ENCODE assay signal across 15 cellular contexts in genomic region chr15:29140475-29141172, GRCh38.
DNase-seq lines count a peak whose midpoint lies in the region; ATAC-seq, FAIRE-seq and TF ChIP-seq lines count a peak whose summit lies in the region.
"Had no signal": no experiment of that assay in that cellular context is flagged by ENCODE, and none has a peak within 500 bp of the region (broad histone marks: within the 10 kb centered on the region; RNA-seq: fewer than 3 reads in every experiment).

No MANE protein-coding gene starts in this region.

- CTCF ChIA-PET in mammary epithelial cell (lab: Charles Lee; ENCODE audit: low non-redundant PET) = no interaction called here

- peaks cover 26% of the 10 kb centered on the region for H3K4me1 Mint-ChIP-seq in astrocyte (ENCODE audit: low read depth, unreplicated experiment)

- TF ChIP-seq POLR2A in breast epithelium (IDR thresholded peaks at IDR 0.05) (no peak), stomach (IDR thresholded peaks at IDR 0.05) (no peak)

- H3K9me3 ChIP-seq in breast epithelium (no peaks in the 10 kb centered on the region), mammary epithelial cell (replicated peaks; ENCODE audit: insufficient read depth, low read length) (peaks cover 59% of the 10 kb centered on the region), astrocyte (ENCODE audit: insufficient read depth, low read depth, low read length) (no peaks in the 10 kb centered on the region), stomach (no peaks in the 10 kb centered on the region)
- H3K9me3 ChIP-seq: SK-N-SH had no signal

- no peak overlapping the region for H3K27ac Mint-ChIP-seq in astrocyte (ENCODE audit: unreplicated experiment)
- H3K27ac Mint-ChIP-seq: activated naive CD4-positive, alpha-beta T cell treated with anti-CD3 and anti-CD28 coated beads for 36 hours; CD8-positive, alpha-beta memory T cell had no signal

- peaks cover 3% of the 10 kb centered on the region for H3K36me3 Mint-ChIP-seq in astrocyte (ENCODE audit: low read depth, unreplicated experiment)

- dilution Hi-C loops in mammary epithelial cell (cut with HindIII; ENCODE audit: low sequenced_read_pairs) = no loop called here

- H3K36me3 ChIP-seq in breast epithelium = no peaks in the 10 kb centered on the region
- H3K36me3 ChIP-seq in mammary epithelial cell (ENCODE audit: insufficient read depth, low read length) = no peaks in the 10 kb centered on the region
- no peaks in the 10 kb centered on the region for H3K36me3 ChIP-seq in astrocyte (ENCODE audit: insufficient read depth, low read length)
- no peaks in the 10 kb centered on the region for H3K36me3 ChIP-seq in stomach

- H3K27me3 ChIP-seq in breast epithelium (peaks cover 0 to 15% of the 10 kb centered on the region in 2 donors), mammary epithelial cell (ENCODE audit: insufficient read depth, low read length) (no peaks in the 10 kb centered on the region), astrocyte (ENCODE audit: insufficient read depth, low read length) (no peaks in the 10 kb centered on the region), stomach (peaks cover 5 to 46% (median 12%) of the 10 kb centered on the region in 3 donors)

- H2AFZ ChIP-seq in mammary epithelial cell (ENCODE audit: low read depth, low read length) (no peak overlapping the region), astrocyte (ENCODE audit: low read depth, low read length) (peak overlapping the region; percentile 72)

- no peak for TF ChIP-seq EP300 in stomach (IDR thresholded peaks at IDR 0.05)

- H4K20me1 ChIP-seq in mammary epithelial cell (ENCODE audit: insufficient read depth, low read length) (no peaks in the 10 kb centered on the region), astrocyte (ENCODE audit: insufficient read depth, low read length) (no peaks in the 10 kb centered on the region)

- no peak for DNase-seq in breast epithelium (ENCODE audit: low spot score in 2 of 2)
- DNase-seq in mammary epithelial cell = no peak
- DNase-seq in astrocyte (ENCODE audit: low read depth) = no peak
- peak; percentile 34 for DNase-seq in left kidney (ENCODE audit: low read depth, low spot score)
- DNase-seq in stomach = peak; percentile 11
- no peak for DNase-seq in stimulated activated CD4-positive, alpha-beta T cell treated with anti-CD3 and anti-CD28 coated beads, Interleukin-2, amount 100 ng/mL, for 48 hours
- no peak for DNase-seq in Ammon's horn (ENCODE audit: low spot score)
- DNase-seq: NCI-H2107, T1000 had no signal

- H3K4me3 Mint-ChIP-seq in astrocyte (ENCODE audit: unreplicated experiment) = no peak overlapping the region

- H3K4me3 ChIP-seq in breast epithelium (no peak overlapping the region), mammary epithelial cell (replicated peaks in 1 of 3; ENCODE audit: insufficient read depth in 1 of 3, low read depth in 2 of 3, low read length in 3 of 3) (no peak overlapping the region), astrocyte (ENCODE audit: insufficient read depth, low read depth, low read length) (no peak overlapping the region), stomach (no peak overlapping the region)
- H3K4me3 ChIP-seq: K562 had no signal

- H3K4me1 ChIP-seq in breast epithelium = no peaks in the 10 kb centered on the region
- no peaks in the 10 kb centered on the region for H3K4me1 ChIP-seq in mammary epithelial cell (ENCODE audit: insufficient read depth, low read length)
- peaks cover 40% of the 10 kb centered on the region for H3K4me1 ChIP-seq in astrocyte (ENCODE audit: insufficient read depth, low read length)
- peaks cover 0 to 11% (median 7%) of the 10 kb centered on the region in 4 donors for H3K4me1 ChIP-seq in stomach

- no TSS peak for BruUV-seq in mammary epithelial cell (replicated peaks; lab: Mats Ljungman, UMichigan)

- H3K9ac ChIP-seq in mammary epithelial cell (ENCODE audit: insufficient read depth, low read length) (no peak overlapping the region), astrocyte (ENCODE audit: low read length) (peak overlapping the region; percentile 32)
- H3K9ac ChIP-seq: SK-N-SH had no signal

- H3K4me2 ChIP-seq in mammary epithelial cell (ENCODE audit: insufficient read depth, low read depth, low read length) = no peak overlapping the region
- H3K4me2 ChIP-seq in astrocyte (ENCODE audit: low read length) = peak overlapping the region; percentile 70
- H3K4me2 ChIP-seq: SK-N-SH had no signal

- peaks cover 6% of the 10 kb centered on the region for H3K27me3 Mint-ChIP-seq in astrocyte (ENCODE audit: low read depth, unreplicated experiment)

- intact Hi-C loops in breast epithelium (cut with DNase I; ENCODE audit: low total_unique reads) = no loop called here
- intact Hi-C loops in mammary epithelial cell (cut with micrococcal nuclease) = loop anchor here (10.0 kb wide), 1 partner anchor 134 kb away; no protein-coding TSS in a partner anchor
- intact Hi-C loops in stomach (cut with DNase I; ENCODE audit: low total_unique reads) = no loop called here

- peak overlapping the region; percentile 52 to 69 for H3K27ac ChIP-seq in breast epithelium
- no peak overlapping the region for H3K27ac ChIP-seq in mammary epithelial cell (ENCODE audit: insufficient read depth, low read depth, low read length)
- no peak overlapping the region for H3K27ac ChIP-seq in astrocyte (ENCODE audit: low read depth, low read length)
- no peak overlapping the region for H3K27ac ChIP-seq in stomach
- H3K27ac ChIP-seq: HL-60 had no signal

- no peak for FAIRE-seq in astrocyte (lab: Jason Lieb, UNC)

- WGBS in mammary epithelial cell (ENCODE audit: low coverage, missing lambda C conversion rate) = 77% methylated on average over 6 of the region's 12 CpGs
- WGBS in stomach, 5 donors = 58 to 67% (median 66%) methylated on average over 11 to 12 of the region's 12 CpGs

- TF ChIP-seq CTCF in breast epithelium (IDR thresholded peaks at IDR 0.05) = no peak
- no peak for TF ChIP-seq CTCF in mammary epithelial cell (conservative IDR thresholded peaks at IDR 0.05 in 1 of 2, IDR thresholded peaks at IDR 0.05 in 1 of 2; ENCODE audit: extremely low read depth in 1 of 2, insufficient read depth in 1 of 2, low read depth in 1 of 2, low read length in 2 of 2)
- no peak for TF ChIP-seq CTCF in astrocyte (IDR thresholded peaks at IDR 0.05; ENCODE audit: insufficient read depth, low read depth, low read length)
- no peak for TF ChIP-seq CTCF in stomach (IDR thresholded peaks at IDR 0.05)

- H3K79me2 ChIP-seq in mammary epithelial cell (ENCODE audit: insufficient read depth, low read length) = no peaks in the 10 kb centered on the region
- no peaks in the 10 kb centered on the region for H3K79me2 ChIP-seq in astrocyte (ENCODE audit: insufficient read depth, low read length)

- ATAC-seq in GM21526 (IDR thresholded peaks at IDR 0.05; ENCODE audit: low FRiP score, unreplicated experiment) = no peak

- in situ Hi-C loops in mammary epithelial cell (cut with MboI; ENCODE audit: low sequenced_read_pairs in 2 of 2) = no loop called here

- H3K9me3 Mint-ChIP-seq in astrocyte (ENCODE audit: unreplicated experiment) = peaks cover 2% of the 10 kb centered on the region
- H3K9me3 Mint-ChIP-seq: activated naive CD4-positive, alpha-beta T cell treated with anti-CD3 and anti-CD28 coated beads for 36 hours; CD8-positive, alpha-beta memory T cell had no signal

Comparison
In these comparisons a context has a peak if more than half of its experiments do, and no peak if none do; other contexts are left out.
1. H3K27ac ChIP-seq: peak in breast epithelium (2 of 2); none in mammary epithelial cell (single experiment), astrocyte (single experiment) and stomach (0 of 5).
2. DNase-seq: peak in left kidney (single experiment) and stomach (single experiment); none in breast epithelium (0 of 2), mammary epithelial cell (single experiment), astrocyte (single experiment), stimulated activated CD4-positive, alpha-beta T cell treated with anti-CD3 and anti-CD28 coated beads, Interleukin-2, amount 100 ng/mL, for 48 hours (0 of 2) and Ammon's horn (single experiment).